ENCODE assay signal across 20 cellular contexts in genomic region chr2:141323571-141323970, GRCh38.
DNase-seq lines count a peak whose midpoint lies in the region; ATAC-seq and TF ChIP-seq lines count a peak whose summit lies in the region.
"Had no signal": no experiment of that assay in that cellular context is flagged by ENCODE, and none has a peak within 500 bp of the region (broad histone marks: within the 10 kb centered on the region; RNA-seq: fewer than 3 reads in every experiment).

No MANE protein-coding gene starts in this region.

- H3K4ac ChIP-seq in IMR-90 (ENCODE audit: low read depth, low read length), result no peak overlapping the region

- peak overlapping the region; percentile 88 for H2BK5ac ChIP-seq in IMR-90 (ENCODE audit: low read depth, low read length, poor library complexity, severe bottlenecking)

- H2AFZ ChIP-seq in IMR-90 (replicated peaks; ENCODE audit: low read length, poor library complexity) (no peak overlapping the region), GM23248 (no peak overlapping the region)

- H3K14ac ChIP-seq in IMR-90 (replicated peaks; ENCODE audit: low read depth, low read length), result no peak overlapping the region

- H3K4me1 Mint-ChIP-seq in nephron (no peaks in the 10 kb centered on the region), T-cell (no peaks in the 10 kb centered on the region)
- H3K4me1 Mint-ChIP-seq: CD14-positive monocyte; CD4-positive, alpha-beta memory T cell had no signal

- H3K36me3 Mint-ChIP-seq in nephron (ENCODE audit: low read depth) (no peaks in the 10 kb centered on the region), T-cell (no peaks in the 10 kb centered on the region)
- H3K36me3 Mint-ChIP-seq: CD14-positive monocyte; CD4-positive, alpha-beta memory T cell had no signal

- H3K27ac Mint-ChIP-seq in nephron (peak overlapping the region in 2 of 3 experiments; percentile 1 to 55), T-cell (no peak overlapping the region)
- H3K27ac Mint-ChIP-seq: CD14-positive monocyte; CD4-positive, alpha-beta memory T cell had no signal

- H3K18ac ChIP-seq in IMR-90 (ENCODE audit: low read depth, low read length), result peak overlapping the region; percentile 16; the same call in 1 of the 2 replicates

- TF ChIP-seq CTCF in IMR-90 (conservative IDR thresholded peaks at IDR 0.05; ENCODE audit: low read depth, low read length), result no peak
- TF ChIP-seq CTCF in kidney epithelial cell (IDR thresholded peaks at IDR 0.05; ENCODE audit: insufficient read depth, low read length, poor library complexity, severe bottlenecking), result no peak
- no peak for TF ChIP-seq CTCF in nephron (IDR thresholded peaks at IDR 0.05; ENCODE audit: unreplicated experiment in 3 of 3)

- no peaks in the 10 kb centered on the region for H3K79me2 ChIP-seq in GM23248 (ENCODE audit: insufficient read depth)

- intact Hi-C loops in IMR-90 (cut with micrococcal nuclease), result no loop called here

- CTCF ChIA-PET in IMR-90 (lab: Yijun Ruan, JAX) (interaction anchor here (0.6 kb wide), 2 partner anchors 57 to 1255 kb away, joined by 3 read pairs; no protein-coding TSS in a partner anchor), T-cell (lab: Charles Lee) (no interaction called here)

- BruUV-seq in IMR-90 (replicated peaks; lab: Mats Ljungman, UMichigan), result no TSS peak

- POLR2A ChIA-PET in IMR-90 (lab: Charles Lee; ENCODE audit: unreplicated experiment), result no interaction called here
- POLR2A ChIA-PET in T-cell (lab: Charles Lee), result no interaction called here

- H2BK120ac ChIP-seq in IMR-90 (ENCODE audit: low read depth, low read length), result no peak overlapping the region

- no peaks in the 10 kb centered on the region for H3K9me3 Mint-ChIP-seq in nephron
- peaks cover 11 to 15% (median 13%) of the 10 kb centered on the region in 3 donors for H3K9me3 Mint-ChIP-seq in T-cell

- H3K27me3 Mint-ChIP-seq in nephron (ENCODE audit: low read depth), result no peaks in the 10 kb centered on the region
- H3K27me3 Mint-ChIP-seq in T-cell, result no peaks in the 10 kb centered on the region
- H3K27me3 Mint-ChIP-seq: CD4-positive, alpha-beta memory T cell had no signal

- ATAC-seq in IMR-90 (ENCODE audit: low read depth) (no peak), T-cell (replicated peaks in 1 of 4) (no peak)
- ATAC-seq: A549, K562 had no signal

- no peak overlapping the region for H3K4me3 ChIP-seq in IMR-90 (ENCODE audit: insufficient read depth, low read depth, low read length)
- H3K4me3 ChIP-seq in kidney epithelial cell (ENCODE audit: low read depth, low read length), result no peak overlapping the region
- H3K4me3 ChIP-seq in GM23248, result no peak overlapping the region
- H3K4me3 ChIP-seq: A549, BLaER1, K562 had no signal

- H3K4me3 Mint-ChIP-seq in nephron (no peak overlapping the region), T-cell (no peak overlapping the region)
- H3K4me3 Mint-ChIP-seq: CD14-positive monocyte; CD4-positive, alpha-beta memory T cell had no signal

- H3K9me3 ChIP-seq in IMR-90 (ENCODE audit: control insufficient read depth, insufficient read depth, low read length) (no peaks in the 10 kb centered on the region), GM23248 (ENCODE audit: low read depth) (no peaks in the 10 kb centered on the region)
- H3K9me3 ChIP-seq: A549, BLaER1 had no signal

- H3K27ac ChIP-seq in IMR-90 (ENCODE audit: insufficient read depth, low read length), result no peak overlapping the region
- H3K27ac ChIP-seq in GM23248, result no peak overlapping the region
- H3K27ac ChIP-seq: 22Rv1, A549, BLaER1 had no signal

- no peak overlapping the region for H2BK20ac ChIP-seq in IMR-90 (ENCODE audit: low read depth, low read length)

- no peak for TF ChIP-seq POLR2A in IMR-90 (IDR thresholded peaks at IDR 0.05; ENCODE audit: low read depth, low read length)

- H3K36me3 ChIP-seq in IMR-90 (ENCODE audit: control insufficient read depth, insufficient read depth, low read length), result no peaks in the 10 kb centered on the region
- H3K36me3 ChIP-seq in kidney epithelial cell (ENCODE audit: control insufficient read depth, insufficient read depth, low read length), result no peaks in the 10 kb centered on the region
- no peaks in the 10 kb centered on the region for H3K36me3 ChIP-seq in GM23248 (ENCODE audit: low read depth)
- H3K36me3 ChIP-seq: BLaER1 had no signal

- H3K4me2 ChIP-seq in IMR-90 (ENCODE audit: low read depth, low read length), result no peak overlapping the region
- no peak overlapping the region for H3K4me2 ChIP-seq in GM23248 (ENCODE audit: unreplicated experiment)
- H3K4me2 ChIP-seq: A549, BLaER1 had no signal

- no peaks in the 10 kb centered on the region for H3F3A ChIP-seq in GM23248 (ENCODE audit: insufficient read depth)

- in situ Hi-C loops in ACHN (cut with HindIII; ENCODE audit: low pct_ligation_motif_present, low pct_unique_long_range_greater_than_20kb, low sequenced_read_pairs), result no loop called here
- in situ Hi-C loops in IMR-90 (cut with MboI; ENCODE audit: low sequenced_read_pairs), result no loop called here
- in situ Hi-C loops in GM23248 (cut with MboI), result no loop called here

- H3K23ac ChIP-seq in IMR-90 (ENCODE audit: low read depth, low read length), result no peak overlapping the region

- H4K20me1 ChIP-seq in IMR-90 (ENCODE audit: insufficient read depth, low read length) (no peaks in the 10 kb centered on the region), GM23248 (ENCODE audit: insufficient read depth) (no peaks in the 10 kb centered on the region)
- H4K20me1 ChIP-seq: BLaER1 had no signal

- no peaks in the 10 kb centered on the region for H3K9me2 ChIP-seq in GM23248 (ENCODE audit: insufficient read depth)

- TF ChIP-seq RAD21 in IMR-90 (IDR thresholded peaks at IDR 0.05; ENCODE audit: low read length), result no peak

- H3K4me1 ChIP-seq in IMR-90 (ENCODE audit: control insufficient read depth, insufficient read depth, low read length) (no peaks in the 10 kb centered on the region; the same call in 1 of the 2 replicates), GM23248 (ENCODE audit: insufficient read depth) (no peaks in the 10 kb centered on the region)
- H3K4me1 ChIP-seq: A549, BLaER1 had no signal

- dilution Hi-C loops in IMR-90 (cut with HindIII; ENCODE audit: low sequenced_read_pairs, unreplicated experiment), result no loop called here

- no peaks in the 10 kb centered on the region for H3K79me1 ChIP-seq in IMR-90 (ENCODE audit: low read depth in 1 of 2, low read length in 2 of 2)

- no CpG with 5 or more reads among the region's 2 CpGs for WGBS in IMR-90 (ENCODE audit: extremely low coverage in 2 of 2, insufficient read length in 1 of 2), 2 experiments
- 41 to 48% methylated on average over 1 to 2 of the region's 2 CpGs for WGBS in GM23248 (ENCODE audit: low coverage in 1 of 2, low lambda C conversion rate in 2 of 2, missing lambda C conversion rate in 2 of 2), 2 experiments

- no peak overlapping the region for H2BK15ac ChIP-seq in IMR-90 (ENCODE audit: low read depth, low read length)

- H2AK5ac ChIP-seq in IMR-90 (ENCODE audit: low read depth, low read length), result no peak overlapping the region

- no peaks in the 10 kb centered on the region for H3K27me3 ChIP-seq in IMR-90 (ENCODE audit: control insufficient read depth, insufficient read depth, low read length)
- no peaks in the 10 kb centered on the region for H3K27me3 ChIP-seq in kidney epithelial cell (ENCODE audit: control insufficient read depth, insufficient read depth, low read length)
- no peaks in the 10 kb centered on the region for H3K27me3 ChIP-seq in GM23248 (replicated peaks; ENCODE audit: insufficient read depth)
- H3K27me3 ChIP-seq: BLaER1 had no signal

- no peak overlapping the region for H4K91ac ChIP-seq in IMR-90 (ENCODE audit: insufficient read depth, low read depth, low read length)

- H3K9ac ChIP-seq in IMR-90 (ENCODE audit: low read depth, low read length) (no peak overlapping the region), GM23248 (no peak overlapping the region)
- H3K9ac ChIP-seq: BLaER1 had no signal

- H4K8ac ChIP-seq in IMR-90 (ENCODE audit: low read depth in 2 of 2, low read length in 2 of 2), result no peak overlapping the region

- peak; percentile 51 for DNase-seq in ACHN
- DNase-seq in IMR-90, result no peak
- DNase-seq in kidney epithelial cell (ENCODE audit: low read depth), result peak; percentile 64
- DNase-seq in GM23248, result no peak
- DNase-seq in HCEC 1CT, result no peak
- DNase-seq in T-cell, result no peak
- DNase-seq in NCI-H2196 (lab: John Stamatoyannopoulos, UW; ENCODE audit: unreplicated experiment), result no peak
- DNase-seq: Calu3; CD4-positive, alpha-beta memory T cell; DMS53; DND-41; EL; GOT3; H7 had no signal

- H4K5ac ChIP-seq in IMR-90 (ENCODE audit: low read depth, low read length), result no peak overlapping the region

- no peak overlapping the region for H3K56ac ChIP-seq in IMR-90 (ENCODE audit: extremely low read depth, insufficient read depth, low read length)

- no peak overlapping the region for H2AK9ac ChIP-seq in IMR-90 (replicated peaks; ENCODE audit: low read depth, low read length, poor library complexity)

- no peaks in the 10 kb centered on the region for H3K9me1 ChIP-seq in IMR-90 (ENCODE audit: insufficient read depth, low read length)

TF ChIP-seq in IMR-90, 13 proteins besides CTCF, POLR2A, EP300 and RAD21 (continues in another document):
- TF ChIP-seq CHD1 (IDR thresholded peaks at IDR 0.05; ENCODE audit: low read depth, low read length) (no peak), BHLHE40 (IDR thresholded peaks at IDR 0.05; ENCODE audit: low read depth, low read length) (no peak), CEBPB (IDR thresholded peaks at IDR 0.05; ENCODE audit: low read depth, low read length) (no peak), RCOR1 (IDR thresholded peaks at IDR 0.05; ENCODE audit: insufficient replicate concordance, low read length) (no peak), MAZ (IDR thresholded peaks at IDR 0.05; ENCODE audit: borderline replicate concordance, low read depth, low read length) (no peak), MAFK (IDR thresholded peaks at IDR 0.05; ENCODE audit: low read depth, low read length) (no peak), USF2 (IDR thresholded peaks at IDR 0.05; ENCODE audit: low read depth, low read length) (no peak), SMC3 (IDR thresholded peaks at IDR 0.05; ENCODE audit: low read depth, low read length) (no peak), FOS (IDR thresholded peaks at IDR 0.05; ENCODE audit: low read depth, low read length) (no peak)

Comparison
In these comparisons a context has a peak if more than half of its experiments do, and no peak if none do; other contexts are left out.
1. DNase-seq: peak in ACHN (single experiment) and kidney epithelial cell (single experiment); none in IMR-90 (single experiment), GM23248 (single experiment), HCEC 1CT (single experiment), T-cell (0 of 34) and NCI-H2196 (single experiment).
2. H3K27ac Mint-ChIP-seq: peak in nephron (2 of 3); none in T-cell (0 of 2).